Comparison of ENCODE assay signal across 18 cellular contexts in genomic region chr3:63585927-63586326, GRCh38.
DNase-seq lines count a peak whose midpoint lies in the region; ATAC-seq and TF ChIP-seq lines count a peak whose summit lies in the region.
"Had no signal": no experiment of that assay in that cellular context is flagged by ENCODE, and none has a peak within 500 bp of the region (broad histone marks: within the 10 kb centered on the region; RNA-seq: fewer than 3 reads in every experiment).

No MANE protein-coding gene starts in this region.

- no peak overlapping the region for H3K4me3 Mint-ChIP-seq in activated CD4-positive, alpha-beta memory T cell treated with anti-CD3 and anti-CD28 coated beads for 36 hours
- H3K4me3 Mint-ChIP-seq: CD4-positive, CD25-positive, alpha-beta regulatory T cell; H9 had no signal

- H3K27ac Mint-ChIP-seq in activated CD4-positive, alpha-beta memory T cell treated with anti-CD3 and anti-CD28 coated beads for 36 hours: no peak overlapping the region
- H3K27ac Mint-ChIP-seq: CD4-positive, CD25-positive, alpha-beta regulatory T cell; H9 had no signal

- H3K9me3 Mint-ChIP-seq in activated CD4-positive, alpha-beta memory T cell treated with anti-CD3 and anti-CD28 coated beads for 36 hours: peaks cover 5% of the 10 kb centered on the region

- peak; percentile 93 for TF ChIP-seq EP300 in neural cell (conservative IDR thresholded peaks at IDR 0.05; ENCODE audit: poor library complexity, severe bottlenecking)
- TF ChIP-seq EP300 in upper lobe of left lung (IDR thresholded peaks at IDR 0.05): no peak

- H3K9me2 ChIP-seq in neural cell (ENCODE audit: insufficient read depth, low read length): no peaks in the 10 kb centered on the region

- no peaks in the 10 kb centered on the region for H4K20me1 ChIP-seq in neural cell (ENCODE audit: insufficient read depth)
- H4K20me1 ChIP-seq: BLaER1 treated with 17β-estradiol and CSF1 and Interleukin-3, amounts not matched to agents 10 nM and 100 nM had no signal

- H3K4me3 ChIP-seq in neural cell (ENCODE audit: low read length) (no peak overlapping the region), upper lobe of left lung (no peak overlapping the region)
- H3K4me3 ChIP-seq: BLaER1 treated with 17β-estradiol and CSF1 and Interleukin-3, amounts not matched to agents 10 nM and 100 nM had no signal

- no peaks in the 10 kb centered on the region for H3K36me3 Mint-ChIP-seq in activated CD4-positive, alpha-beta memory T cell treated with anti-CD3 and anti-CD28 coated beads for 36 hours
- H3K36me3 Mint-ChIP-seq: CD4-positive, CD25-positive, alpha-beta regulatory T cell had no signal

- H3K27me3 ChIP-seq in neural cell (ENCODE audit: insufficient read depth, low read depth, low read length): no peaks in the 10 kb centered on the region
- no peaks in the 10 kb centered on the region for H3K27me3 ChIP-seq in upper lobe of left lung
- H3K27me3 ChIP-seq: BLaER1 treated with 17β-estradiol and CSF1 and Interleukin-3, amounts not matched to agents 10 nM and 100 nM had no signal

- in situ Hi-C loops in KBM-7 (cut with MboI; ENCODE audit: low pct_unique_long_range_greater_than_20kb, low sequenced_read_pairs): no loop called here

- H3K9ac ChIP-seq in neural cell (ENCODE audit: low read length): no peak overlapping the region
- H3K9ac ChIP-seq: BLaER1 treated with 17β-estradiol and CSF1 and Interleukin-3, amounts not matched to agents 10 nM and 100 nM had no signal

- peak; percentile 25 for TF ChIP-seq RAD21 in neural cell (conservative IDR thresholded peaks at IDR 0.05)

- 79 to 86% methylated on average over 1 of the region's 1 CpG for WGBS in upper lobe of left lung, 2 donors

- no peak for TF ChIP-seq POLR2A in upper lobe of left lung (IDR thresholded peaks at IDR 0.05)

- TF ChIP-seq CTCF in neural cell (IDR thresholded peaks at IDR 0.05; ENCODE audit: poor library complexity, severe bottlenecking): no peak
- TF ChIP-seq CTCF in upper lobe of left lung (IDR thresholded peaks at IDR 0.05): no peak

- no peaks in the 10 kb centered on the region for H3F3A ChIP-seq in neural cell (ENCODE audit: insufficient read depth, low read length, poor library complexity, severe bottlenecking)

- H2AFZ ChIP-seq in neural cell (ENCODE audit: low read depth, low read length): no peak overlapping the region

- POLR2A ChIA-PET in activated CD4-positive, alpha-beta memory T cell treated with anti-CD3 and anti-CD28 coated beads for 36 hours (lab: Charles Lee): no interaction called here

- DNase-seq in DMS 273 (lab: John Stamatoyannopoulos, UW; ENCODE audit: unreplicated experiment) (peak; percentile 65), NCI-H2171 (lab: John Stamatoyannopoulos, UW) (peak; percentile 22), NCI-H524 treated with DMSO at 0.1 percent for 48 hours (lab: John Stamatoyannopoulos, UW) (peak; percentile 84), upper lobe of left lung (no peak), KBM-7 (no peak)
- no peak for DNase-seq in activated CD4-positive, alpha-beta memory T cell treated with anti-CD3 and anti-CD28 coated beads for 36 hours
- DNase-seq: ACHN; Calu3; CD4-positive, CD25-positive, alpha-beta regulatory T cell; DMS153; DMS79 treated with DMSO at 0.1 percent for 48 hours; EL; GDM1; GOT3; H9 had no signal

- intact Hi-C loops in activated CD4-positive, alpha-beta memory T cell treated with anti-CD3 and anti-CD28 coated beads for 36 hours (cut with micrococcal nuclease): no loop called here

- H3K27me3 Mint-ChIP-seq in activated CD4-positive, alpha-beta memory T cell treated with anti-CD3 and anti-CD28 coated beads for 36 hours: peaks cover 3% of the 10 kb centered on the region

- H3K9me3 ChIP-seq in neural cell (ENCODE audit: low read length) (peaks cover 7% of the 10 kb centered on the region), upper lobe of left lung (peaks cover 4 to 7% (median 5%) of the 10 kb centered on the region in 4 donors)

- ATAC-seq in GM18511 (IDR thresholded peaks at IDR 0.05; ENCODE audit: unreplicated experiment) (no peak), upper lobe of left lung (ENCODE audit: low FRiP score in 2 of 2) (no peak)

- CTCF ChIA-PET in activated CD4-positive, alpha-beta memory T cell treated with anti-CD3 and anti-CD28 coated beads for 36 hours (lab: Charles Lee): no interaction called here

- no peaks in the 10 kb centered on the region for H3K79me2 ChIP-seq in neural cell (replicated peaks; ENCODE audit: insufficient read depth, low read length)

- no peaks in the 10 kb centered on the region for H3K4me1 Mint-ChIP-seq in activated CD4-positive, alpha-beta memory T cell treated with anti-CD3 and anti-CD28 coated beads for 36 hours (ENCODE audit: low read depth)
- H3K4me1 Mint-ChIP-seq: CD4-positive, CD25-positive, alpha-beta regulatory T cell had no signal

- no peaks in the 10 kb centered on the region for H3K4me1 ChIP-seq in upper lobe of left lung

- peak overlapping the region; percentile 69 for H3K27ac ChIP-seq in neural cell (ENCODE audit: low read length)
- no peak overlapping the region for H3K27ac ChIP-seq in upper lobe of left lung
- H3K27ac ChIP-seq: BLaER1 treated with 17β-estradiol and CSF1 and Interleukin-3, amounts not matched to agents 10 nM and 100 nM had no signal

- no peak overlapping the region for H3K4me2 ChIP-seq in neural cell (ENCODE audit: low read length)
- H3K4me2 ChIP-seq: BLaER1 treated with 17β-estradiol and CSF1 and Interleukin-3, amounts not matched to agents 10 nM and 100 nM had no signal

- H3K36me3 ChIP-seq in neural cell (ENCODE audit: insufficient read depth, low read length) (no peaks in the 10 kb centered on the region), upper lobe of left lung (no peaks in the 10 kb centered on the region)
- H3K36me3 ChIP-seq: BLaER1 treated with 17β-estradiol and CSF1 and Interleukin-3, amounts not matched to agents 10 nM and 100 nM had no signal

TF ChIP-seq in neural cell, 6 proteins besides CTCF, POLR2A, EP300 and RAD21:
- TF ChIP-seq SMC3 (conservative IDR thresholded peaks at IDR 0.05; ENCODE audit: poor library complexity): peak; percentile 22
- TF ChIP-seq TAF1 (IDR thresholded peaks at IDR 0.05; ENCODE audit: low read depth): no peak
- TF ChIP-seq EZH2 (IDR thresholded peaks at IDR 0.05; ENCODE audit: borderline replicate concordance, insufficient read depth, low read length, poor library complexity, severe bottlenecking): no peak
- peak; percentile 54 for TF ChIP-seq POLR2AphosphoS5 (IDR thresholded peaks at IDR 0.05)
- TF ChIP-seq MXI1 (conservative IDR thresholded peaks at IDR 0.05; ENCODE audit: poor library complexity, severe bottlenecking): no peak
- TF ChIP-seq REST (IDR thresholded peaks at IDR 0.05; ENCODE audit: borderline replicate concordance): peak; percentile 93

Comparison
In these comparisons a context has a peak if more than half of its experiments do, and no peak if none do; other contexts are left out.
1. DNase-seq: peak in DMS 273 (single experiment), NCI-H2171 (single experiment) and NCI-H524 treated with DMSO at 0.1 percent for 48 hours (single experiment); none in activated CD4-positive, alpha-beta memory T cell treated with anti-CD3 and anti-CD28 coated beads for 36 hours (single experiment), upper lobe of left lung (0 of 2) and KBM-7 (single experiment).